Comparison of ENCODE assay signal across 24 cellular contexts in the genomic region with DNA sequence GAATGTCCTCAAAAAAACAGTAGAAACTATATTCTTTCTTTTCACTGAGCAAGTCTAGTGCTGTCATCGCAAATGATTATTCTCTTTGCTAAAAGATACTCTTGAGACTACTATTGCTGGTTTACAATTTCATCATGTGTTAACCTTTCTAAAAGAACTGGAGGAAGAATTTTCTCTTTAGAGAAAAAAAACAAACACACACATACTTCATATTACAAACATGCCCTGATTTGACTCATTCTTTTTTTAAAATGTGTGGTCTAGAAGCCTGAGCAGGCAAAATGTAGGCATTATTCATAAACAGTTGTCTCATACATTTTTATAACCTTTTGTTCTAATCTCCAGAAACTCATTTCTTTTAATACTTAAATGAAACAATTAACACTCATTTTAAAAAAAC.
A peak's percentile ranks its signal among the peaks of the same experiment; 100 is the strongest.
DNase-seq lines count a peak whose midpoint lies in the region; ATAC-seq and TF ChIP-seq lines count a peak whose summit lies in the region.
"Had no signal": no experiment of that assay in that cellular context is flagged by ENCODE, and none has a peak within 500 bp of the region (broad histone marks: within the 10 kb centered on the region; RNA-seq: fewer than 3 reads in every experiment).

No MANE protein-coding gene starts in this region.

- WGBS in mesenchymal stem cell, result no CpG with 5 or more reads among the region's 1 CpG

- no peaks in the 10 kb centered on the region for H3K9me3 ChIP-seq in mesenchymal stem cell (ENCODE audit: control insufficient read depth, low read length)
- H3K9me3 ChIP-seq in CD8-positive, alpha-beta memory T cell (ENCODE audit: low read length), result no peaks in the 10 kb centered on the region

- H2AK5ac ChIP-seq in mesenchymal stem cell (ENCODE audit: low read length, severe bottlenecking), result no peak overlapping the region

- no peaks in the 10 kb centered on the region for H3K4me1 Mint-ChIP-seq in CD8-positive, alpha-beta memory T cell
- peaks cover 10% of the 10 kb centered on the region for H3K4me1 Mint-ChIP-seq in type B pancreatic cell (ENCODE audit: unreplicated experiment)
- H3K4me1 Mint-ChIP-seq: CD4-positive, alpha-beta memory T cell; IgD-negative memory B cell; memory B cell; naive thymus-derived CD8-positive, alpha-beta T cell had no signal

- H4K8ac ChIP-seq in mesenchymal stem cell (ENCODE audit: low read length), result no peak overlapping the region

- H3K9ac ChIP-seq in mesenchymal stem cell (ENCODE audit: low read length), result peak overlapping the region; percentile 11

- H2BK120ac ChIP-seq in mesenchymal stem cell (ENCODE audit: low read depth, low read length), result no peak overlapping the region

- CTCF ChIA-PET in CD8-positive, alpha-beta memory T cell (lab: Charles Lee), result no interaction called here

- no peak overlapping the region for H2BK15ac ChIP-seq in mesenchymal stem cell (ENCODE audit: low read depth, poor library complexity, severe bottlenecking)

- peaks cover 0 to 7% (median 3%) of the 10 kb centered on the region in 5 donors for H3K9me3 Mint-ChIP-seq in CD8-positive, alpha-beta memory T cell
- H3K9me3 Mint-ChIP-seq in type B pancreatic cell, result no peaks in the 10 kb centered on the region
- H3K9me3 Mint-ChIP-seq: activated T-cell treated with anti-CD3 and anti-CD28 coated beads, Interleukin-2, amount 50 U/mL, for 4 hours; IgD-negative memory B cell had no signal

- no peaks in the 10 kb centered on the region for H3K79me1 ChIP-seq in mesenchymal stem cell (replicated peaks; ENCODE audit: low read length, poor library complexity, severe bottlenecking)

- no peaks in the 10 kb centered on the region for H3K36me3 ChIP-seq in mesenchymal stem cell (ENCODE audit: control insufficient read depth in 1 of 2, insufficient read depth in 2 of 2, low read depth in 1 of 2, low read length in 2 of 2)
- H3K36me3 ChIP-seq in CD8-positive, alpha-beta memory T cell (ENCODE audit: insufficient read depth, low read length), result no peaks in the 10 kb centered on the region

- no peak overlapping the region for H2BK5ac ChIP-seq in mesenchymal stem cell (ENCODE audit: low read depth, low read length, poor library complexity, severe bottlenecking)

- H3K18ac ChIP-seq in mesenchymal stem cell (ENCODE audit: low read depth in 1 of 2, low read length in 2 of 2), result no peak overlapping the region

- no peaks in the 10 kb centered on the region for H3K36me3 Mint-ChIP-seq in CD8-positive, alpha-beta memory T cell
- no peaks in the 10 kb centered on the region for H3K36me3 Mint-ChIP-seq in type B pancreatic cell
- H3K36me3 Mint-ChIP-seq: activated naive CD8-positive, alpha-beta T cell; CD4-positive, alpha-beta memory T cell; memory B cell; naive thymus-derived CD8-positive, alpha-beta T cell had no signal

- no peak overlapping the region for H3K23ac ChIP-seq in mesenchymal stem cell (ENCODE audit: low read length in 2 of 2)

- ATAC-seq in GM19452 (IDR thresholded peaks at IDR 0.05; ENCODE audit: unreplicated experiment), result no peak
- ATAC-seq: activated T-cell treated with anti-CD3 and anti-CD28 coated beads, Interleukin-2, amount 50 U/mL, for 4 hours; naive thymus-derived CD8-positive, alpha-beta T cell had no signal

- no peak overlapping the region for H2BK12ac ChIP-seq in mesenchymal stem cell (ENCODE audit: low read length in 2 of 2)

- H3K4me1 ChIP-seq in mesenchymal stem cell (ENCODE audit: control insufficient read depth, insufficient read depth, low read depth, low read length), result no peaks in the 10 kb centered on the region
- no peaks in the 10 kb centered on the region for H3K4me1 ChIP-seq in CD8-positive, alpha-beta memory T cell (ENCODE audit: insufficient read depth, low read length)

- TF ChIP-seq CTCF in type B pancreatic cell (conservative IDR thresholded peaks at IDR 0.05), result no peak

- no peak overlapping the region for H3K14ac ChIP-seq in mesenchymal stem cell (ENCODE audit: low read length in 2 of 2)

- H3K27me3 Mint-ChIP-seq in CD8-positive, alpha-beta memory T cell, result no peaks in the 10 kb centered on the region
- no peaks in the 10 kb centered on the region for H3K27me3 Mint-ChIP-seq in type B pancreatic cell
- H3K27me3 Mint-ChIP-seq: activated naive CD8-positive, alpha-beta T cell; CD4-positive, alpha-beta memory T cell; IgD-negative memory B cell; memory B cell; naive thymus-derived CD8-positive, alpha-beta T cell had no signal

- no peak overlapping the region for H3K4me3 Mint-ChIP-seq in CD8-positive, alpha-beta memory T cell
- no peak overlapping the region for H3K4me3 Mint-ChIP-seq in type B pancreatic cell
- H3K4me3 Mint-ChIP-seq: activated naive CD8-positive, alpha-beta T cell; activated T-cell treated with anti-CD3 and anti-CD28 coated beads, Interleukin-2, amount 50 U/mL, for 4 hours; CD4-positive, alpha-beta memory T cell; IgD-negative memory B cell; memory B cell; naive thymus-derived CD8-positive, alpha-beta T cell had no signal

- no peak overlapping the region for H2AFZ ChIP-seq in mesenchymal stem cell (ENCODE audit: low read depth, low read length)

- no peak overlapping the region for H4K91ac ChIP-seq in mesenchymal stem cell (ENCODE audit: low read length)

- H3K27ac Mint-ChIP-seq in CD8-positive, alpha-beta memory T cell, result no peak overlapping the region
- H3K27ac Mint-ChIP-seq in type B pancreatic cell, result no peak overlapping the region
- H3K27ac Mint-ChIP-seq: activated naive CD8-positive, alpha-beta T cell; CD4-positive, alpha-beta memory T cell; memory B cell; naive thymus-derived CD8-positive, alpha-beta T cell had no signal

- H3K27ac ChIP-seq in mesenchymal stem cell (ENCODE audit: low read length, poor library complexity, severe bottlenecking), result no peak overlapping the region
- no peak overlapping the region for H3K27ac ChIP-seq in CD8-positive, alpha-beta memory T cell (ENCODE audit: low read depth, low read length)
- H3K27ac ChIP-seq: RWPE1 had no signal

- no peak overlapping the region for H3K4me2 ChIP-seq in mesenchymal stem cell (ENCODE audit: low read length, poor library complexity, severe bottlenecking)

- no peaks in the 10 kb centered on the region for H3K27me3 ChIP-seq in mesenchymal stem cell (ENCODE audit: control insufficient read depth in 1 of 2, insufficient read depth in 1 of 2, low read length in 2 of 2)
- no peaks in the 10 kb centered on the region for H3K27me3 ChIP-seq in CD8-positive, alpha-beta memory T cell (ENCODE audit: insufficient read depth, low read length, poor library complexity, severe bottlenecking)

- no peak overlapping the region for H3K4me3 ChIP-seq in mesenchymal stem cell (ENCODE audit: insufficient read depth in 1 of 2, low read depth in 1 of 2, low read length in 2 of 2)
- H3K4me3 ChIP-seq in CD8-positive, alpha-beta memory T cell (ENCODE audit: low read length), result no peak overlapping the region

- DNase-seq in AG08395 (ENCODE audit: low spot score) (peak; percentile 2), M059J (ENCODE audit: low read depth) (peak; percentile 1), dedifferentiated amniotic fluid mesenchymal stem cell (ENCODE audit: extremely low spot score) (peak; percentile 87), mesenchymal stem cell (peak; percentile 7), NCI-H82 treated with DMSO at 0.1 percent for 48 hours (lab: John Stamatoyannopoulos, UW; ENCODE audit: unreplicated experiment) (no peak), type B pancreatic cell (ENCODE audit: extremely low spot score, unreplicated experiment) (no peak)
- no peak for DNase-seq in CD8-positive, alpha-beta memory T cell
- DNase-seq: activated CD4-positive, CD25-positive, alpha-beta regulatory T cell treated with anti-CD3 and anti-CD28 coated beads, Interleukin-2, amount 50 U/mL, for 72 hours; activated T-cell treated with anti-CD3 and anti-CD28 coated beads, Interleukin-2, amount 50 U/mL, for 4 hours; caudate nucleus; CD4-positive, alpha-beta memory T cell; effector CD8-positive, alpha-beta T cell; hypothalamus; kidney glomerular epithelial cell; naive thymus-derived CD8-positive, alpha-beta T cell; NCI-H1694; NCI-H226; small intestine; stimulated activated CD4-positive, alpha-beta T cell treated with anti-CD3 and anti-CD28 coated beads, Interleukin-4, amount 100 ng/mL, for 1 hour had no signal

- H3K4ac ChIP-seq in mesenchymal stem cell (ENCODE audit: low read depth in 1 of 2, low read length in 2 of 2), result no peak overlapping the region

- POLR2A ChIA-PET in CD8-positive, alpha-beta memory T cell (lab: Charles Lee), result no interaction called here

Comparison
In these comparisons a context has a peak if more than half of its experiments do, and no peak if none do; other contexts are left out.
1. DNase-seq: peak in AG08395 (single experiment), M059J (single experiment), dedifferentiated amniotic fluid mesenchymal stem cell (single experiment) and mesenchymal stem cell (single experiment); none in CD8-positive, alpha-beta memory T cell (0 of 5), NCI-H82 treated with DMSO at 0.1 percent for 48 hours (single experiment) and type B pancreatic cell (single experiment).